ENCODE assay signal across 28 cellular contexts in genomic region chr3:31379598-31379997, GRCh38.
"Had no signal": no experiment of that assay in that cellular context is flagged by ENCODE, and none has a peak within 500 bp of the region (broad histone marks: within the 10 kb centered on the region; RNA-seq: fewer than 3 reads in every experiment).

No MANE protein-coding gene starts in this region.

- ATAC-seq: activated CD4-positive, alpha-beta T cell treated with anti-CD3 and anti-CD28 coated beads for 36 hours; activated naive CD4-positive, alpha-beta T cell treated with anti-CD3 and anti-CD28 coated beads, Interleukin-2, amount 50 U/mL, for 72 hours; activated T-cell treated with anti-CD3 and anti-CD28 coated beads, Interleukin-2, amount 50 U/mL, for 72 hours; esophagus mucosa; foreskin keratinocyte; gastrocnemius medialis; heart left ventricle had no signal

- H3K4me3 ChIP-seq: colonic mucosa, gastrocnemius medialis, heart left ventricle had no signal

- H3K9me3 Mint-ChIP-seq: activated naive CD4-positive, alpha-beta T cell treated with anti-CD3 and anti-CD28 coated beads, Interleukin-2, amount 10 ng/mL, durations not matched to agents 7 days and 5 days; activated naive CD8-positive, alpha-beta T cell treated with anti-CD3 and anti-CD28 coated beads, Interleukin-2, amount 10 ng/mL, durations not matched to agents 7 days and 5 days; activated T-cell treated with anti-CD3 and anti-CD28 coated beads, Interleukin-2, amount 50 U/mL, for 24 hours had no signal

- DNase-seq: activated CD4-positive, alpha-beta memory T cell treated with anti-CD3 and anti-CD28 coated beads, Interleukin-2, amount 10 ng/mL, durations not matched to agents 7 days and 5 days; activated CD4-positive, alpha-beta T cell treated with anti-CD3 and anti-CD28 coated beads for 36 hours; activated CD4-positive, alpha-beta T cell treated with anti-CD3 and anti-CD28 coated beads, Interleukin-2, amount 10 ng/mL, durations not matched to agents 24 days and 14 days; activated CD4-positive, alpha-beta T cell treated with anti-CD3 and anti-CD28 coated beads, Interleukin-2, amount 50 U/mL, for 4 hours; activated CD4-positive, CD25-positive, alpha-beta regulatory T cell; activated CD4-positive, CD25-positive, alpha-beta regulatory T cell treated with anti-CD3 and anti-CD28 coated beads, Interleukin-2, amount 50 U/mL, for 72 hours; activated CD8-positive, alpha-beta memory T cell treated with anti-CD3 and anti-CD28 coated beads, Interleukin-2, amount 50 U/mL, for 48 hours; activated gamma-delta T cell; activated naive CD4-positive, alpha-beta T cell; activated naive CD4-positive, alpha-beta T cell treated with anti-CD3 and anti-CD28 coated beads, Interleukin-2, amount 10 ng/mL, durations not matched to agents 7 days and 5 days; activated naive CD8-positive, alpha-beta T cell treated with anti-CD3 and anti-CD28 coated beads, Interleukin-2, amount 10 ng/mL, durations not matched to agents 7 days and 5 days; activated T-cell treated with anti-CD3 and anti-CD28 coated beads for 4 hours; activated T-cell treated with anti-CD3 and anti-CD28 coated beads, Interleukin-2, amount 50 U/mL, for 24 hours; activated T-cell treated with anti-CD3 and anti-CD28 coated beads, Interleukin-2, amount 50 U/mL, for 72 hours; amniotic stem cell; anterior cingulate cortex; brain microvascular endothelial cell; caudate nucleus; colonic mucosa; effector CD8-positive, alpha-beta T cell; foreskin keratinocyte; gastrocnemius medialis; glutamatergic neuron; heart left ventricle; T-helper 2 cell had no signal

- H3K27me3 Mint-ChIP-seq: activated CD4-positive, alpha-beta memory T cell treated with anti-CD3 and anti-CD28 coated beads, Interleukin-2, amount 10 ng/mL, durations not matched to agents 7 days and 5 days; activated CD4-positive, alpha-beta T cell treated with anti-CD3 and anti-CD28 coated beads for 36 hours; activated CD4-positive, alpha-beta T cell treated with anti-CD3 and anti-CD28 coated beads, Interleukin-2, amount 10 ng/mL, durations not matched to agents 24 days and 14 days; activated naive CD4-positive, alpha-beta T cell treated with anti-CD3 and anti-CD28 coated beads, Interleukin-2, amount 10 ng/mL, durations not matched to agents 7 days and 5 days; activated naive CD8-positive, alpha-beta T cell treated with anti-CD3 and anti-CD28 coated beads, Interleukin-2, amount 10 ng/mL, durations not matched to agents 7 days and 5 days; activated T-cell treated with anti-CD3 and anti-CD28 coated beads, Interleukin-2, amount 50 U/mL, for 24 hours had no signal

- H3K27ac Mint-ChIP-seq: activated CD4-positive, alpha-beta memory T cell treated with anti-CD3 and anti-CD28 coated beads, Interleukin-2, amount 10 ng/mL, durations not matched to agents 7 days and 5 days; activated CD4-positive, alpha-beta T cell treated with anti-CD3 and anti-CD28 coated beads for 36 hours; activated CD4-positive, alpha-beta T cell treated with anti-CD3 and anti-CD28 coated beads, Interleukin-2, amount 10 ng/mL, durations not matched to agents 24 days and 14 days; activated naive CD4-positive, alpha-beta T cell treated with anti-CD3 and anti-CD28 coated beads, Interleukin-2, amount 10 ng/mL, durations not matched to agents 7 days and 5 days; activated naive CD4-positive, alpha-beta T cell treated with anti-CD3 and anti-CD28 coated beads, Interleukin-2, amount 50 U/mL, for 72 hours; activated naive CD8-positive, alpha-beta T cell treated with anti-CD3 and anti-CD28 coated beads, Interleukin-2, amount 10 ng/mL, durations not matched to agents 7 days and 5 days; activated T-cell treated with anti-CD3 and anti-CD28 coated beads, Interleukin-2, amount 50 U/mL, for 24 hours had no signal

- H3K9me3 ChIP-seq: colonic mucosa, gastrocnemius medialis, heart left ventricle had no signal

- H3K4me3 Mint-ChIP-seq: activated CD4-positive, alpha-beta memory T cell treated with anti-CD3 and anti-CD28 coated beads, Interleukin-2, amount 10 ng/mL, durations not matched to agents 7 days and 5 days; activated CD4-positive, alpha-beta T cell treated with anti-CD3 and anti-CD28 coated beads for 36 hours; activated CD4-positive, alpha-beta T cell treated with anti-CD3 and anti-CD28 coated beads, Interleukin-2, amount 10 ng/mL, durations not matched to agents 24 days and 14 days; activated naive CD4-positive, alpha-beta T cell treated with anti-CD3 and anti-CD28 coated beads, Interleukin-2, amount 10 ng/mL, durations not matched to agents 7 days and 5 days; activated naive CD8-positive, alpha-beta T cell treated with anti-CD3 and anti-CD28 coated beads, Interleukin-2, amount 10 ng/mL, durations not matched to agents 7 days and 5 days; activated T-cell treated with anti-CD3 and anti-CD28 coated beads, Interleukin-2, amount 50 U/mL, for 24 hours; activated T-cell treated with anti-CD3 and anti-CD28 coated beads, Interleukin-2, amount 50 U/mL, for 72 hours had no signal

- H3K27ac ChIP-seq: brain microvascular endothelial cell, colonic mucosa, epithelial cell of prostate, foreskin keratinocyte, gastrocnemius medialis, heart left ventricle had no signal

- H3K36me3 ChIP-seq: brain microvascular endothelial cell, colonic mucosa, gastrocnemius medialis, heart left ventricle had no signal

- H3K27me3 ChIP-seq: brain microvascular endothelial cell, colonic mucosa, foreskin keratinocyte, gastrocnemius medialis, heart left ventricle had no signal

- H3K36me3 Mint-ChIP-seq: activated naive CD4-positive, alpha-beta T cell treated with anti-CD3 and anti-CD28 coated beads, Interleukin-2, amount 10 ng/mL, durations not matched to agents 7 days and 5 days; activated naive CD4-positive, alpha-beta T cell treated with anti-CD3 and anti-CD28 coated beads, Interleukin-2, amount 50 U/mL, for 72 hours had no signal

- H3K4me1 ChIP-seq: colonic mucosa, gastrocnemius medialis, heart left ventricle had no signal
